ENCODE assay signal across 15 cellular contexts in the genomic region with DNA sequence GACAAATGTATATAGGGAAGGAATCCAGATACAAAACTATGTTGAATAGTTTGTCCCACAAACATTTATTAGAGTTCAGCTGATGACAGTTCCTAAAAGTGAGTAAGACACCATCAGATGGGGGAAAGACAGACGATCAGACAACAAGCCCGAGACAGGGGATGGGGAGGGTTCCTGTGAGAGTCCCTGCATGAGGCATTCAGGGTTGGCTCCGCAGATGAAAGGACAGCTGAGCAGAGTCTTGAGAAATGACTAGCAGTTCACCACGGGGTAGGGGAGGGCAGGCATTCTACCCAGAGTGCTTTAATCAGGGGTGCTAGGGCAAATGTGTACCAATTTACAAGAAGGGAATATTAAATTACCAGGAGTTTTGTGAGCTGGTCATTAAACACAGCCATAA. TPM values are rescaled to one million over a fixed set of nuclear protein-coding genes. Genes with fewer than 3 reads are reported as not detected.
DNase-seq lines count a peak whose midpoint lies in the region; ATAC-seq and TF ChIP-seq lines count a peak whose summit lies in the region.
"Had no signal": no experiment of that assay in that cellular context is flagged by ENCODE, and none has a peak within 500 bp of the region (broad histone marks: within the 10 kb centered on the region; RNA-seq: fewer than 3 reads in every experiment).

No MANE protein-coding gene starts in this region.

- peaks cover 0 to 24% (median 7%) of the 10 kb centered on the region in 4 donors for H3K4me1 Mint-ChIP-seq in CD4-positive, CD25-positive, alpha-beta regulatory T cell
- H3K4me1 Mint-ChIP-seq in activated CD4-positive, alpha-beta T cell treated with anti-CD3 and anti-CD28 coated beads, Interleukin-2, amount 10 ng/mL, durations not matched to agents 24 days and 14 days, result peaks cover 27% of the 10 kb centered on the region
- peaks cover 34% of the 10 kb centered on the region for H3K4me1 Mint-ChIP-seq in activated naive CD4-positive, alpha-beta T cell treated with anti-CD3 and anti-CD28 coated beads, Interleukin-2, amount 50 U/mL, for 24 hours
- H3K4me1 Mint-ChIP-seq: endodermal cell had no signal

- POLR2A ChIA-PET in PC-9 (lab: Charles Lee; ENCODE audit: unreplicated experiment) (no interaction called here), PC-3 (lab: Charles Lee; ENCODE audit: unreplicated experiment) (no interaction called here)

- H3K4me2 ChIP-seq in PC-9, result no peak overlapping the region
- no peak overlapping the region for H3K4me2 ChIP-seq in PC-3 (ENCODE audit: low read length)

- no peaks in the 10 kb centered on the region for H3K4me1 ChIP-seq in CD4-positive, CD25-positive, alpha-beta regulatory T cell (ENCODE audit: control insufficient read depth, insufficient read depth, low read length, poor library complexity, severe bottlenecking)
- H3K4me1 ChIP-seq in PC-9 (replicated peaks; ENCODE audit: insufficient read depth), result peaks cover 19% of the 10 kb centered on the region
- H3K4me1 ChIP-seq in PC-3 (ENCODE audit: insufficient read depth, low read length), result peaks cover 17% of the 10 kb centered on the region

- peaks cover 13% of the 10 kb centered on the region for H3K27me3 Mint-ChIP-seq in CD4-positive, CD25-positive, alpha-beta regulatory T cell
- H3K27me3 Mint-ChIP-seq in activated CD4-positive, alpha-beta T cell treated with anti-CD3 and anti-CD28 coated beads, Interleukin-2, amount 10 ng/mL, durations not matched to agents 24 days and 14 days, result peaks cover 5% of the 10 kb centered on the region
- no peaks in the 10 kb centered on the region for H3K27me3 Mint-ChIP-seq in activated naive CD4-positive, alpha-beta T cell treated with anti-CD3 and anti-CD28 coated beads, Interleukin-2, amount 50 U/mL, for 24 hours

- no peaks in the 10 kb centered on the region for H3K79me2 ChIP-seq in PC-9 (ENCODE audit: low read depth)
- no peaks in the 10 kb centered on the region for H3K79me2 ChIP-seq in PC-3 (ENCODE audit: low read length)

- no peak overlapping the region for H3K4me3 Mint-ChIP-seq in CD4-positive, CD25-positive, alpha-beta regulatory T cell
- H3K4me3 Mint-ChIP-seq in activated CD4-positive, alpha-beta T cell treated with anti-CD3 and anti-CD28 coated beads, Interleukin-2, amount 10 ng/mL, durations not matched to agents 24 days and 14 days, result no peak overlapping the region
- no peak overlapping the region for H3K4me3 Mint-ChIP-seq in activated naive CD4-positive, alpha-beta T cell treated with anti-CD3 and anti-CD28 coated beads, Interleukin-2, amount 50 U/mL, for 24 hours
- H3K4me3 Mint-ChIP-seq: endodermal cell, memory B cell had no signal

- peaks cover 16% of the 10 kb centered on the region for H3K27me3 ChIP-seq in CD4-positive, CD25-positive, alpha-beta regulatory T cell (ENCODE audit: control insufficient read depth, insufficient read depth, low read length)
- H3K27me3 ChIP-seq in PC-9 (ENCODE audit: insufficient read depth, low read depth) (0 out of 2 replicates have a peak, but pooled peaks cover 10% of the 10 kb centered on the region), PC-3 (ENCODE audit: low read length) (no peaks in the 10 kb centered on the region)

- no peak overlapping the region for H3K27ac ChIP-seq in CD4-positive, CD25-positive, alpha-beta regulatory T cell (ENCODE audit: insufficient read depth, low read length, poor library complexity, severe bottlenecking)
- H3K27ac ChIP-seq in PC-9, result no peak overlapping the region
- H3K27ac ChIP-seq in PC-3 (ENCODE audit: low read length), result no peak overlapping the region

- CTCF ChIA-PET in PC-9 (lab: Charles Lee) (no interaction called here), PC-3 (lab: Charles Lee) (no interaction called here)

- no peaks in the 10 kb centered on the region for H3K9me3 ChIP-seq in CD4-positive, CD25-positive, alpha-beta regulatory T cell (ENCODE audit: control insufficient read depth in 2 of 2, low read length in 2 of 2)
- H3K9me3 ChIP-seq in PC-9 (ENCODE audit: insufficient read depth, low read depth) (0 out of 2 replicates have a peak, but pooled peaks cover 3% of the 10 kb centered on the region), PC-3 (ENCODE audit: low read length) (no peaks in the 10 kb centered on the region)

- H3F3A ChIP-seq in PC-9 (ENCODE audit: insufficient read depth, low read depth), result peaks cover 12% of the 10 kb centered on the region; the same call in 1 of the 2 replicates
- H3F3A ChIP-seq in PC-3 (ENCODE audit: low read length, unreplicated experiment), result no peaks in the 10 kb centered on the region

- TF ChIP-seq CTCF in PC-9 (conservative IDR thresholded peaks at IDR 0.05) (no peak), PC-3 (conservative IDR thresholded peaks at IDR 0.05; ENCODE audit: low read depth, low read length) (no peak)

- no peak overlapping the region for H3K4me3 ChIP-seq in CD4-positive, CD25-positive, alpha-beta regulatory T cell (ENCODE audit: low read depth, low read length)
- no peak overlapping the region for H3K4me3 ChIP-seq in PC-9
- H3K4me3 ChIP-seq in PC-3 (ENCODE audit: low read length), result no peak overlapping the region

- H4K20me1 ChIP-seq in PC-9 (ENCODE audit: insufficient read depth), result no peaks in the 10 kb centered on the region
- H4K20me1 ChIP-seq in PC-3 (ENCODE audit: low read length), result no peaks in the 10 kb centered on the region

- no peaks in the 10 kb centered on the region for H3K9me2 ChIP-seq in PC-9 (ENCODE audit: insufficient read depth)
- H3K9me2 ChIP-seq in PC-3 (replicated peaks; ENCODE audit: low read length), result no peaks in the 10 kb centered on the region

- intact Hi-C loops in activated CD4-positive, alpha-beta T cell treated with anti-CD3 and anti-CD28 coated beads, Interleukin-2, amount 10 ng/mL, durations not matched to agents 24 days and 14 days (cut with micrococcal nuclease), result no loop called here
- intact Hi-C loops in PC-9 (cut with micrococcal nuclease; ENCODE audit: unreplicated experiment), result no loop called here
- intact Hi-C loops in PC-3 (cut with micrococcal nuclease), result loop anchor here (5.0 kb wide), 1 partner anchor 36 kb away; no protein-coding TSS in a partner anchor

- ATAC-seq in CD4-positive, CD25-positive, alpha-beta regulatory T cell (ENCODE audit: low read depth in 2 of 2), result peak; percentile 82 to 87
- ATAC-seq in HG02678 (IDR thresholded peaks at IDR 0.05; ENCODE audit: unreplicated experiment) (no peak), PC-3 (no peak)

- no peaks in the 10 kb centered on the region for H3K36me3 ChIP-seq in CD4-positive, CD25-positive, alpha-beta regulatory T cell (ENCODE audit: control insufficient read depth, insufficient read depth, low read length)
- no peaks in the 10 kb centered on the region for H3K36me3 ChIP-seq in PC-9 (ENCODE audit: low read depth)
- H3K36me3 ChIP-seq in PC-3 (ENCODE audit: low read depth, low read length), result no peaks in the 10 kb centered on the region

- peaks cover 3% of the 10 kb centered on the region for H3K36me3 Mint-ChIP-seq in CD4-positive, CD25-positive, alpha-beta regulatory T cell
- H3K36me3 Mint-ChIP-seq in activated CD4-positive, alpha-beta T cell treated with anti-CD3 and anti-CD28 coated beads, Interleukin-2, amount 10 ng/mL, durations not matched to agents 24 days and 14 days (ENCODE audit: low read depth), result no peaks in the 10 kb centered on the region
- H3K36me3 Mint-ChIP-seq in activated naive CD4-positive, alpha-beta T cell treated with anti-CD3 and anti-CD28 coated beads, Interleukin-2, amount 50 U/mL, for 24 hours, result no peaks in the 10 kb centered on the region

- H3K9ac ChIP-seq in PC-3 (ENCODE audit: low read length), result no peak overlapping the region

- H3K9me3 Mint-ChIP-seq in CD4-positive, CD25-positive, alpha-beta regulatory T cell, result peaks cover 0 to 6% (median 0%) of the 10 kb centered on the region in 7 donors
- peaks cover 11% of the 10 kb centered on the region for H3K9me3 Mint-ChIP-seq in activated CD4-positive, alpha-beta T cell treated with anti-CD3 and anti-CD28 coated beads, Interleukin-2, amount 10 ng/mL, durations not matched to agents 24 days and 14 days
- no peaks in the 10 kb centered on the region for H3K9me3 Mint-ChIP-seq in activated naive CD4-positive, alpha-beta T cell treated with anti-CD3 and anti-CD28 coated beads, Interleukin-2, amount 50 U/mL, for 24 hours
- H3K9me3 Mint-ChIP-seq: endodermal cell, memory B cell had no signal

- H2AFZ ChIP-seq in PC-9 (no peak overlapping the region), PC-3 (ENCODE audit: low read length) (no peak overlapping the region)

- peak in 2 of 3 donors; percentile 6 to 47 for DNase-seq in CD4-positive, CD25-positive, alpha-beta regulatory T cell
- peak; percentile 75 for DNase-seq in activated CD4-positive, alpha-beta T cell treated with anti-CD3 and anti-CD28 coated beads, Interleukin-2, amount 10 ng/mL, durations not matched to agents 24 days and 14 days
- DNase-seq in stimulated activated CD4-positive, alpha-beta T cell treated with anti-CD3 and anti-CD28 coated beads, Interleukin-1b, Interleukin-23, amount 100 ng/mL, for 48 hours, result peak; percentile 64
- DNase-seq in PC-9, result no peak
- DNase-seq in SIG-M5 treated with dmso at 0.1 percent for 504 hours (lab: John Stamatoyannopoulos, UW; ENCODE audit: unreplicated experiment), result no peak
- no peak for DNase-seq in PC-3
- DNase-seq: endodermal cell, hippocampal formation, IMR-90, NCI-H187 treated with DMSO at 0.1 percent for 48 hours, posterior cingulate gyrus had no signal

- no peak overlapping the region for H3K27ac Mint-ChIP-seq in CD4-positive, CD25-positive, alpha-beta regulatory T cell
- no peak overlapping the region for H3K27ac Mint-ChIP-seq in activated CD4-positive, alpha-beta T cell treated with anti-CD3 and anti-CD28 coated beads, Interleukin-2, amount 10 ng/mL, durations not matched to agents 24 days and 14 days
- peak overlapping the region; percentile 1 for H3K27ac Mint-ChIP-seq in activated naive CD4-positive, alpha-beta T cell treated with anti-CD3 and anti-CD28 coated beads, Interleukin-2, amount 50 U/mL, for 24 hours
- H3K27ac Mint-ChIP-seq: endodermal cell, memory B cell had no signal

- no TSS peak for BruUV-seq in PC-9 (replicated peaks; lab: Mats Ljungman, UMichigan)
- no TSS peak for BruUV-seq in PC-3 (replicated peaks; lab: Mats Ljungman, UMichigan)

RNA-seq across cellular contexts. Expression of a gene that starts 28.0 kb away (rescaled TPM):
- total RNA-seq in CD4-positive, CD25-positive, alpha-beta regulatory T cell, result not detected
- not detected for polyA plus RNA-seq in CD4-positive, CD25-positive, alpha-beta regulatory T cell
- 1.4 and 1.5 TPM in 2 replicates for total RNA-seq in activated CD4-positive, alpha-beta T cell treated with anti-CD3 and anti-CD28 coated beads, Interleukin-2, amount 10 ng/mL, durations not matched to agents 24 days and 14 days
- total RNA-seq in PC-9 (2021) (0.33 and 0.55 TPM in 2 replicates), PC-3 (2014; rRNA removed) (1.7 and 2.2 TPM in 2 replicates)
- total RNA-seq: endodermal cell, G401 had no signal

Comparison
In these comparisons a context has a peak if more than half of its experiments do, and no peak if none do; other contexts are left out.
1. ATAC-seq: peak in CD4-positive, CD25-positive, alpha-beta regulatory T cell (2 of 2); none in HG02678 (single experiment) and PC-3 (single experiment).
2. DNase-seq: peak in CD4-positive, CD25-positive, alpha-beta regulatory T cell (2 of 3), activated CD4-positive, alpha-beta T cell treated with anti-CD3 and anti-CD28 coated beads, Interleukin-2, amount 10 ng/mL, durations not matched to agents 24 days and 14 days (single experiment) and stimulated activated CD4-positive, alpha-beta T cell treated with anti-CD3 and anti-CD28 coated beads, Interleukin-1b, Interleukin-23, amount 100 ng/mL, for 48 hours (single experiment); none in PC-9 (0 of 2), SIG-M5 treated with dmso at 0.1 percent for 504 hours (single experiment) and PC-3 (single experiment).